In the genomic region with DNA sequence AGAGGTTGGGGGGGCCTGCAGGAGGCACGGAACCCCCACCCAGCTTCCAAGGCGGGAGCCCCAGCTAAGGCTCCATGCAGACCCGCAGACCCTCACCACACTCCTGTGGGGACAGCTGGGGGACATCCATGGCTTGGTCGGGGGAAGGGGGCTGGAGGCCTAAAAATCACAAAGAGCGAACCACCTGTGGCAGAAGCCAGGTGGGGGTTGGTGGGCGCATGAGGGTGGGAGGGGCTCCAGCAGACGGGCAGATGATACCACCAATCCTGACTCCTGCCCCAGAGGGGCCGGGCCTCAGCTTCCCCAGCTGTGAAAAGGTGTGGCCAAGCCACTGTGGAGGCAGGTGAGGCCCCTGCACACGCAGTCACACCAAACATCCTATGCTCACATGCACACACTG, we compare ENCODE assay signal across 23 cellular contexts.
DNase-seq lines count a peak whose midpoint lies in the region; ATAC-seq, FAIRE-seq and TF ChIP-seq lines count a peak whose summit lies in the region.
"Had no signal": no experiment of that assay in that cellular context is flagged by ENCODE, and none has a peak within 500 bp of the region (broad histone marks: within the 10 kb centered on the region; RNA-seq: fewer than 3 reads in every experiment).

No MANE protein-coding gene starts in this region.

- TF ChIP-seq POLR2A in K562 (conservative IDR thresholded peaks at IDR 0.05), result no peak

- H3K79me2 ChIP-seq in K562 (ENCODE audit: control insufficient read depth, insufficient read depth, low read length), result no peaks in the 10 kb centered on the region

- H3K4me1 ChIP-seq in left ventricle myocardium inferior, result no peaks in the 10 kb centered on the region
- peaks cover 7 to 73% of the 10 kb centered on the region in 2 experiments; a peak in 4 of 5 replicates for H3K4me1 ChIP-seq in K562 (replicated peaks in 1 of 2; ENCODE audit: control insufficient read depth in 2 of 2, insufficient read depth in 2 of 2, low read length in 2 of 2)
- H3K4me1 ChIP-seq in kidney (ENCODE audit: control insufficient read depth in 1 of 2, insufficient read depth in 1 of 2, low read depth in 1 of 2, low read length in 2 of 2), result no peaks in the 10 kb centered on the region
- H3K4me1 ChIP-seq in aorta (ENCODE audit: control insufficient read depth in 1 of 2, insufficient read depth in 2 of 2, low read length in 2 of 2), result no peaks in the 10 kb centered on the region
- H3K4me1 ChIP-seq: ascending aorta, left lung had no signal

- H3K36me3 ChIP-seq in left ventricle myocardium inferior, result no peaks in the 10 kb centered on the region
- H3K36me3 ChIP-seq in K562 (ENCODE audit: control insufficient read depth, insufficient read depth, low read length), result no peaks in the 10 kb centered on the region
- no peaks in the 10 kb centered on the region for H3K36me3 ChIP-seq in kidney (ENCODE audit: control insufficient read depth in 1 of 2, insufficient read depth in 2 of 2, low read length in 2 of 2)
- no peaks in the 10 kb centered on the region for H3K36me3 ChIP-seq in aorta (ENCODE audit: control insufficient read depth in 1 of 2, insufficient read depth in 2 of 2, low read length in 1 of 2)
- H3K36me3 ChIP-seq: ascending aorta, BLaER1, left lung, neutrophil had no signal

- H3K9me3 ChIP-seq in left ventricle myocardium inferior (replicated peaks), result no peaks in the 10 kb centered on the region
- H3K9me3 ChIP-seq in K562 (replicated peaks; ENCODE audit: control insufficient read depth, insufficient read depth, low read depth, low read length), result 0 out of 2 replicates have a peak, but pooled peaks cover 3% of the 10 kb centered on the region
- H3K9me3 ChIP-seq in kidney (ENCODE audit: control insufficient read depth in 1 of 2, low read length in 2 of 2), result no peaks in the 10 kb centered on the region
- no peaks in the 10 kb centered on the region for H3K9me3 ChIP-seq in aorta (ENCODE audit: control insufficient read depth, low read length)
- H3K9me3 ChIP-seq: ascending aorta, BLaER1, left lung, mucosa of descending colon, neutrophil had no signal

- in situ Hi-C loops in K562 (cut with MboI), result no loop called here

- no peak for TF ChIP-seq RAD21 in K562 (CRISPR knock-in tag; conservative IDR thresholded peaks at IDR 0.05 in 1 of 2, IDR thresholded peaks at IDR 0.05 in 1 of 2)

- H4K20me1 ChIP-seq in K562 (replicated peaks; ENCODE audit: control insufficient read depth, insufficient read depth, low read length), result peaks cover 11% of the 10 kb centered on the region; the same call in 1 of the 2 replicates

- H3K4me2 ChIP-seq in K562 (ENCODE audit: insufficient read depth, low read length), result no peak overlapping the region
- H3K4me2 ChIP-seq: BLaER1 had no signal

- H3K27ac ChIP-seq in left ventricle myocardium inferior (replicated peaks) (no peak overlapping the region), K562 (ENCODE audit: extremely low read depth, low read depth, low read length) (no peak overlapping the region), kidney (ENCODE audit: low read depth in 2 of 2, low read length in 2 of 2) (no peak overlapping the region), aorta (ENCODE audit: low read depth in 1 of 2, low read length in 2 of 2) (no peak overlapping the region)
- H3K27ac ChIP-seq: ascending aorta, BLaER1, left lung, neutrophil had no signal

- WGBS in K562 (ENCODE audit: insufficient coverage, low coverage, missing lambda C conversion rate), result 29% methylated on average over 6 of the region's 9 CpGs
- WGBS in aorta, 2 donors, result 51 to 57% methylated on average over 9 of the region's 9 CpGs

- TF ChIP-seq EP300 in K562 (IDR thresholded peaks at IDR 0.05; ENCODE audit: low read length), result no peak

- no peak overlapping the region for H2AFZ ChIP-seq in K562 (ENCODE audit: low read depth, low read length)

- ATAC-seq in Right ventricle myocardium inferior, result no peak
- ATAC-seq in K562, result no peak
- ATAC-seq in aorta (ENCODE audit: low FRiP score), result no peak
- ATAC-seq: left lung, mucosa of descending colon had no signal

- BruUV-seq in K562 (replicated peaks; lab: Mats Ljungman, UMichigan), result no TSS peak

- peaks cover 25% of the 10 kb centered on the region for H3K27me3 ChIP-seq in left ventricle myocardium inferior (ENCODE audit: low read depth)
- H3K27me3 ChIP-seq in K562 (ENCODE audit: control insufficient read depth in 2 of 2, insufficient read depth in 2 of 2, low read length in 2 of 2), result peaks cover 10 to 25% of the 10 kb centered on the region in 2 experiments; a peak in 4 of 5 replicates
- no peaks in the 10 kb centered on the region for H3K27me3 ChIP-seq in aorta (ENCODE audit: control insufficient read depth in 1 of 2, insufficient read depth in 2 of 2, low read length in 1 of 2)
- H3K27me3 ChIP-seq: ascending aorta had no signal

- CTCF ChIA-PET in K562 (lab: Yijun Ruan, JAX; ENCODE audit: low intra/inter-chr PET ratio) (interaction anchor here (0.6 kb wide), 1 partner anchor 16 kb away, joined by 3 read pairs; no protein-coding TSS in a partner anchor), GM10248 (lab: Yijun Ruan, JAX) (no interaction called here)

- FAIRE-seq in K562 (lab: Jason Lieb, UNC), result no peak
- FAIRE-seq in kidney (lab: Jason Lieb, UNC), result no peak
- FAIRE-seq: A204.1, D721Med, frontal cortex had no signal

- no peak for TF ChIP-seq CTCF in left ventricle myocardium inferior (IDR thresholded peaks at IDR 0.05; ENCODE audit: borderline replicate concordance)
- TF ChIP-seq CTCF in K562 (IDR thresholded peaks at IDR 0.05 in 2 of 3, conservative IDR thresholded peaks at IDR 0.05 in 1 of 3; ENCODE audit: insufficient read depth in 2 of 3, low read depth in 1 of 3, low read length in 3 of 3), result no peak
- TF ChIP-seq CTCF in kidney (IDR thresholded peaks at IDR 0.05; ENCODE audit: borderline replicate concordance, extremely low read depth, insufficient read depth), result no peak
- TF ChIP-seq CTCF in GM10248 (IDR thresholded peaks at IDR 0.05; ENCODE audit: control extremely low read depth, extremely low read depth, low read depth, missing control alignments), result no peak

- intact Hi-C loops in Right ventricle myocardium inferior (cut with DNase I), result no loop called here
- intact Hi-C loops in left ventricle myocardium inferior (cut with micrococcal nuclease), result no loop called here
- intact Hi-C loops in K562 (cut with micrococcal nuclease), result no loop called here
- intact Hi-C loops in kidney (cut with DNase I), result no loop called here
- intact Hi-C loops in aorta (cut with DNase I), result no loop called here

- no peak overlapping the region for H3K9ac ChIP-seq in K562 (ENCODE audit: insufficient read depth in 1 of 2, low read depth in 2 of 2, low read length in 2 of 2)
- no peak overlapping the region for H3K9ac ChIP-seq in kidney (ENCODE audit: low read length in 2 of 2)
- H3K9ac ChIP-seq: BLaER1 had no signal

- H3K9me1 ChIP-seq in K562 (ENCODE audit: control insufficient read depth, insufficient read depth, low read length), result no peaks in the 10 kb centered on the region

- POLR2A ChIA-PET in K562 (lab: Yijun Ruan, JAX) (interaction anchor here (0.5 to 1.0 kb wide), 4 partner anchors 16 to 877 kb away, joined by 3 read pairs; no protein-coding TSS in a partner anchor), GM10248 (lab: Yijun Ruan, JAX) (no interaction called here)

- DNase-seq in Right ventricle myocardium inferior (ENCODE audit: missing footprints) (peak; percentile 15), left ventricle myocardium inferior (no peak), K562 (ENCODE audit: extremely low read depth in 1 of 4, low spot score in 3 of 4) (peak in 3 of 4 experiments; percentile 53 to 69 (median 68)), kidney (peak; percentile 61), aorta (peak; percentile 29 to 68), GM10248 (ENCODE audit: extremely low spot score) (no peak), activated gamma-delta T cell treated with Interleukin-2 at 50 U/mL for 16 hours (no peak), COLO668 (lab: John Stamatoyannopoulos, UW; ENCODE audit: unreplicated experiment) (no peak)
- DNase-seq: activated CD8-positive, alpha-beta memory T cell treated with anti-CD3 and anti-CD28 coated beads for 24 hours; activated T-cell treated with anti-CD3 and anti-CD28 coated beads, Interleukin-2, amount 50 U/mL, for 48 hours; erythroblast; NCI-H510A treated with DMSO at 0.1 percent for 48 hours; retina; substantia nigra; T1000 had no signal

- H3K4me3 ChIP-seq in left ventricle myocardium inferior, result no peak overlapping the region
- H3K4me3 ChIP-seq in K562, result no peak overlapping the region
- H3K4me3 ChIP-seq in kidney (ENCODE audit: low read length in 2 of 2), result no peak overlapping the region
- no peak overlapping the region for H3K4me3 ChIP-seq in aorta (ENCODE audit: low read length in 2 of 2)
- H3K4me3 ChIP-seq: ascending aorta, BLaER1, left lung, mucosa of descending colon had no signal

TF ChIP-seq in K562, 482 proteins besides CTCF, POLR2A, EP300 and RAD21:
- TF ChIP-seq NFYB (IDR thresholded peaks at IDR 0.05; ENCODE audit: extremely low read depth, insufficient read length) (peak; percentile 28), SP1 (CRISPR knock-in tag; IDR thresholded peaks at IDR 0.05) (no peak)
- TF ChIP-seq, protein P1, sequence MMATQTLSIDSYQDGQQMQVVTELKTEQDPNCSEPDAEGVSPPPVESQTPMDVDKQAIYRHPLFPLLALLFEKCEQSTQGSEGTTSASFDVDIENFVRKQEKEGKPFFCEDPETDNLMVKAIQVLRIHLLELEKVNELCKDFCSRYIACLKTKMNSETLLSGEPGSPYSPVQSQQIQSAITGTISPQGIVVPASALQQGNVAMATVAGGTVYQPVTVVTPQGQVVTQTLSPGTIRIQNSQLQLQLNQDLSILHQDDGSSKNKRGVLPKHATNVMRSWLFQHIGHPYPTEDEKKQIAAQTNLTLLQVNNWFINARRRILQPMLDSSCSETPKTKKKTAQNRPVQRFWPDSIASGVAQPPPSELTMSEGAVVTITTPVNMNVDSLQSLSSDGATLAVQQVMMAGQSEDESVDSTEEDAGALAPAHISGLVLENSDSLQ (IDR thresholded peaks at IDR 0.05), result peak; percentile 78

Comparison
In these comparisons a context has a peak if more than half of its experiments do, and no peak if none do; other contexts are left out.
1. DNase-seq: peak in Right ventricle myocardium inferior (single experiment), K562 (3 of 4), kidney (single experiment) and aorta (2 of 2); none in left ventricle myocardium inferior (single experiment), GM10248 (single experiment), activated gamma-delta T cell treated with Interleukin-2 at 50 U/mL for 16 hours (single experiment) and COLO668 (single experiment).